ENCODE assay signal across 12 cellular contexts in the genomic region with DNA sequence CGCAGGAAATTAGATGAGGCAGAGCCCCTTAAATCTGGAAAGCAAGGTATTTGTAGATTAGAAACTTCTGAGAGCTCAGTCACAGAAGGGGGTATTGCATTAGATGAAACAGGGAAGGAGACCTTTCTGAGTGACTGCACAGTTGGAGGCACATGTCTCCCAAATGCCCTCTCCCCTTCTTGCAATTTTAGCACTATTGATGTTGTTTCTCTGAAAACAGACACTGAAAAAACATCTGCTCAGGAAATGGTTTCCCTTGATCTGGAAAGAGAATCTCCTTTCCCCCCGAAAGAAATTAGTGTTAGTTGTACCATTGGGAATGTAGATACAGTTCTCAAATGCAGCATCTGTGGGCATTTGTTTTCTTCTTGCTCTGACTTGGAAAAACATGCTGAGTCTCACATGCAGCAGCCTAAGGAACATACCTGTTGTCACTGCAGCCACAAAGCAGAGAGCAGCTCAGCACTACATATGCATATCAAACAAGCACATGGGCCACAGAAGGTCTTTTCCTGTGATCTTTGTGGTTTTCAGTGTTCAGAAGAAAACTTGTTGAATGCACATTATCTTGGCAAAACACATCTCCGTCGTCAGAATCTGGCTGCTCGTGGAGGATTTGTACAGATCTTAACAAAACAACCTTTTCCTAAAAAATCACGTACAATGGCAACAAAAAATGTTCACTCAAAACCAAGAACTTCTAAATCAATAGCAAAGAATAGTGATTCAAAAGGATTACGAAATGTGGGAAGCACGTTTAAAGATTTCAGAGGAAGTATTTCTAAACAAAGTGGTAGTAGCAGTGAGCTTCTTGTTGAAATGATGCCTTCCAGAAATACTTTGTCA. TPM values are rescaled to one million over a fixed set of nuclear protein-coding genes. Genes with fewer than 3 reads are reported as not detected.
DNase-seq lines count a peak whose midpoint lies in the region; ATAC-seq and TF ChIP-seq lines count a peak whose summit lies in the region.
"Had no signal": no experiment of that assay in that cellular context is flagged by ENCODE, and none has a peak within 500 bp of the region (broad histone marks: within the 10 kb centered on the region; RNA-seq: fewer than 3 reads in every experiment).

No MANE protein-coding gene starts in this region.

- peak overlapping the region; percentile 96 for H3K27ac Mint-ChIP-seq in activated T-cell treated with anti-CD3 and anti-CD28 coated beads, Interleukin-2, amount 50 U/mL, for 72 hours

- no peak for DNase-seq in activated T-cell treated with anti-CD3 and anti-CD28 coated beads, Interleukin-2, amount 50 U/mL, for 72 hours
- DNase-seq in activated T-cell treated with anti-CD3 and anti-CD28 coated beads, Interleukin-2, amount 50 U/mL, for 1 hour, result no peak
- DNase-seq in SKM-1 (lab: John Stamatoyannopoulos, UW; ENCODE audit: unreplicated experiment) (peak; percentile 31), spleen (no peak)
- peak; percentile 36 for DNase-seq in central memory CD4-positive, alpha-beta T cell
- DNase-seq: left cardiac atrium, NCI-H69 had no signal

- 30 to 41% (median 33%) methylated on average over 8 of the region's 8 CpGs for WGBS in spleen, 5 donors

- H3K4me1 ChIP-seq in spleen, result peaks cover 0 to 37% (median 7%) of the 10 kb centered on the region in 6 donors
- H3K4me1 ChIP-seq: vagina had no signal

- peaks cover 0 to 51% (median 20%) of the 10 kb centered on the region in 6 donors for H3K36me3 ChIP-seq in spleen

- intact Hi-C loops in spleen (cut with DNase I; ENCODE audit: low total_unique reads), result no loop called here

- H3K27me3 ChIP-seq in spleen (replicated peaks in 1 of 7), result no peaks in the 10 kb centered on the region
- H3K27me3 ChIP-seq: vagina had no signal

- peaks cover 52% of the 10 kb centered on the region for H3K4me1 Mint-ChIP-seq in activated T-cell treated with anti-CD3 and anti-CD28 coated beads, Interleukin-2, amount 50 U/mL, for 72 hours (ENCODE audit: low read depth)

- peak overlapping the region in 1 of 8 donors; percentile 0 for H3K4me3 ChIP-seq in spleen
- H3K4me3 ChIP-seq: vagina had no signal

- TF ChIP-seq CTCF in spleen (IDR thresholded peaks at IDR 0.05 in 8 of 11, conservative IDR thresholded peaks at IDR 0.05 in 3 of 11), result no peak

- H3K36me3 Mint-ChIP-seq in activated T-cell treated with anti-CD3 and anti-CD28 coated beads, Interleukin-2, amount 50 U/mL, for 72 hours (ENCODE audit: insufficient read depth in 2 of 2), result peaks cover 0 to 10% of the 10 kb centered on the region in 2 donors

- H3K9me3 Mint-ChIP-seq in activated T-cell treated with anti-CD3 and anti-CD28 coated beads, Interleukin-2, amount 50 U/mL, for 72 hours, result no peaks in the 10 kb centered on the region

- no peaks in the 10 kb centered on the region for H3K27me3 Mint-ChIP-seq in activated T-cell treated with anti-CD3 and anti-CD28 coated beads, Interleukin-2, amount 50 U/mL, for 72 hours (ENCODE audit: low read depth)

- H3K9me3 ChIP-seq in spleen, result no peaks in the 10 kb centered on the region
- H3K9me3 ChIP-seq: vagina had no signal

- H3K4me3 Mint-ChIP-seq in activated T-cell treated with anti-CD3 and anti-CD28 coated beads, Interleukin-2, amount 50 U/mL, for 72 hours, result peak overlapping the region; percentile 70 to 92

- H3K27ac ChIP-seq in spleen, result peak overlapping the region in 6 of 8 donors; percentile 17 to 75 (median 71)
- H3K27ac ChIP-seq: KMS-11, vagina had no signal

- TF ChIP-seq POLR2A in spleen (IDR thresholded peaks at IDR 0.05), result no peak

- ATAC-seq in activated T-cell treated with anti-CD3 and anti-CD28 coated beads, Interleukin-2, amount 50 U/mL, for 72 hours (replicated peaks in 1 of 2), result peak; percentile 64 to 65
- no peak for ATAC-seq in HG02571 (IDR thresholded peaks at IDR 0.05; ENCODE audit: unreplicated experiment)
- ATAC-seq in HG03354 (IDR thresholded peaks at IDR 0.05; ENCODE audit: poor library complexity, severe bottlenecking, unreplicated experiment), result no peak
- ATAC-seq in HG02870 (IDR thresholded peaks at IDR 0.05; ENCODE audit: unreplicated experiment), result no peak
- ATAC-seq: left cardiac atrium had no signal

RNA-seq across cellular contexts. Expression of a gene that starts 33.8 kb away (rescaled TPM):
- 10 to 100 TPM; 11.9 to 13.0 TPM for total RNA-seq in activated T-cell treated with anti-CD3 and anti-CD28 coated beads, Interleukin-2, amount 50 U/mL, for 72 hours
- total RNA-seq in spleen, result 10 to 100 TPM; 21.1 to 41.0 (median 28.3) TPM
- polyA plus RNA-seq in spleen, result 1 to 10 TPM; 2.0 to 3.7 (median 2.3) TPM

Comparison
In these comparisons a context has a peak if more than half of its experiments do, and no peak if none do; other contexts are left out.
1. ATAC-seq: peak in activated T-cell treated with anti-CD3 and anti-CD28 coated beads, Interleukin-2, amount 50 U/mL, for 72 hours (2 of 2); none in HG02571 (single experiment), HG03354 (single experiment) and HG02870 (single experiment).
2. DNase-seq: peak in SKM-1 (single experiment) and central memory CD4-positive, alpha-beta T cell (single experiment); none in activated T-cell treated with anti-CD3 and anti-CD28 coated beads, Interleukin-2, amount 50 U/mL, for 72 hours (0 of 2), activated T-cell treated with anti-CD3 and anti-CD28 coated beads, Interleukin-2, amount 50 U/mL, for 1 hour (single experiment) and spleen (single experiment).